ENCODE assay signal across 14 cellular contexts in the genomic region with DNA sequence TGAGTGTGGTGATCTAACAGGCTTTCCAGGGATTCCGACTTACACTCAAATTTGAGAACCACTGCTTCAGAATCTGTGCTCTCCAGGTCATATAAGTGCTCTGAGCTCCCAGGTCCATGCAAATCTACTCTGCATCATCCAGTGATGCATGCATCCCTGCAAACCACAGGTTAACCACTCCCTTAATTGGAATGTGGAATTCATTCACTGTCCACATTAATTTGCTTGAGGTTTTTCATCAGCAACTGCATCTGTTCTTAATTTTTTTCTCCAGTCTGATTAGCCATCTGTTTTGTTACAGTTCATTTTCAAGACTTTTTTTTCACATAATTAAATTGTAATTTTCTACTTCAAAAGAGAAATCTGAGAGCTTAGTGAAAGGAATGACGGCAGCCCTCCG. TPM values are rescaled to one million over a fixed set of nuclear protein-coding genes. Genes with fewer than 3 reads are reported as not detected.
DNase-seq lines count a peak whose midpoint lies in the region; ATAC-seq, FAIRE-seq and TF ChIP-seq lines count a peak whose summit lies in the region.
"Had no signal": no experiment of that assay in that cellular context is flagged by ENCODE, and none has a peak within 500 bp of the region (broad histone marks: within the 10 kb centered on the region; RNA-seq: fewer than 3 reads in every experiment).

No MANE protein-coding gene starts in this region.

- H3K4me3 ChIP-seq in skeletal muscle satellite cell (ENCODE audit: low read length) = no peak overlapping the region
- H3K4me3 ChIP-seq in HepG2 (replicated peaks in 1 of 3; ENCODE audit: insufficient read depth in 1 of 3, low read depth in 2 of 3, low read length in 3 of 3) = no peak overlapping the region
- H3K4me3 ChIP-seq in suprapubic skin = no peak overlapping the region
- H3K4me3 ChIP-seq: spleen had no signal

- H2AFZ ChIP-seq in HepG2 (ENCODE audit: low read length) = no peak overlapping the region

- TF ChIP-seq POLR2A in HepG2 (IDR thresholded peaks at IDR 0.05; ENCODE audit: insufficient read depth in 1 of 2, low read depth in 2 of 2, low read length in 2 of 2) (no peak), suprapubic skin (IDR thresholded peaks at IDR 0.05) (no peak)

- H3K27me3 ChIP-seq in skeletal muscle satellite cell (ENCODE audit: control insufficient read depth, insufficient read depth, low read length) (no peaks in the 10 kb centered on the region), HepG2 (ENCODE audit: control insufficient read depth in 1 of 2, insufficient read depth in 2 of 2, low read length in 2 of 2) (no peaks in the 10 kb centered on the region; a peak in 2 of 5 replicates), suprapubic skin (no peaks in the 10 kb centered on the region)
- H3K27me3 ChIP-seq: spleen had no signal

- no peaks in the 10 kb centered on the region for H3K79me2 ChIP-seq in HepG2 (ENCODE audit: insufficient read depth, low read length)

- no peaks in the 10 kb centered on the region for H4K20me1 ChIP-seq in HepG2 (ENCODE audit: insufficient read depth, low read length)

- ATAC-seq in HepG2 = no peak

- H3K4me1 ChIP-seq in skeletal muscle satellite cell (ENCODE audit: control insufficient read depth, insufficient read depth, low read length) = peaks cover 26% of the 10 kb centered on the region
- peaks cover 34% of the 10 kb centered on the region for H3K4me1 ChIP-seq in HepG2 (ENCODE audit: insufficient read depth, low read length)
- peaks cover 9% of the 10 kb centered on the region for H3K4me1 ChIP-seq in suprapubic skin

- no peak for TF ChIP-seq CTCF in HepG2 (CRISPR knock-in tag; IDR thresholded peaks at IDR 0.05)
- TF ChIP-seq CTCF in suprapubic skin (IDR thresholded peaks at IDR 0.05) = no peak

- CTCF ChIA-PET in HepG2 (lab: Yijun Ruan, JAX; ENCODE audit: low intra/inter-chr PET ratio, low total read pairs) = no interaction called here

- peaks cover 5% of the 10 kb centered on the region for H3K9me3 ChIP-seq in skeletal muscle satellite cell (replicated peaks; ENCODE audit: low read length)
- H3K9me3 ChIP-seq in HepG2 (ENCODE audit: low read length) = no peaks in the 10 kb centered on the region
- no peaks in the 10 kb centered on the region for H3K9me3 ChIP-seq in suprapubic skin

- no TSS peak for BruUV-seq in HepG2 (replicated peaks; lab: Mats Ljungman, UMichigan)

- H3K9ac ChIP-seq in skeletal muscle satellite cell (ENCODE audit: low read depth, low read length) (no peak overlapping the region), HepG2 (ENCODE audit: insufficient read depth, low read depth, low read length) (no peak overlapping the region)

- H3K36me3 ChIP-seq in skeletal muscle satellite cell (ENCODE audit: insufficient read depth, low read length) (no peaks in the 10 kb centered on the region), HepG2 (replicated peaks in 1 of 2; ENCODE audit: control insufficient read depth in 1 of 2, insufficient read depth in 2 of 2, low read length in 2 of 2) (no peaks in the 10 kb centered on the region), suprapubic skin (no peaks in the 10 kb centered on the region)
- H3K36me3 ChIP-seq: spleen had no signal

- TF ChIP-seq RAD21 in HepG2 (CRISPR knock-in tag; IDR thresholded peaks at IDR 0.05) = no peak

- no peak for TF ChIP-seq EP300 in HepG2 (IDR thresholded peaks at IDR 0.05; ENCODE audit: low read depth in 2 of 2, low read length in 2 of 2)
- no peak for TF ChIP-seq EP300 in HepG2 (CRISPR knock-in tag; IDR thresholded peaks at IDR 0.05; ENCODE audit: borderline replicate concordance)
- TF ChIP-seq EP300 in suprapubic skin (IDR thresholded peaks at IDR 0.05) = no peak

- DNase-seq in GM04503 (ENCODE audit: low read depth) (peak; percentile 76), NCI-H526 treated with DMSO at 0.1 percent for 48 hours (lab: John Stamatoyannopoulos, UW) (peak; percentile 69), epithelial cell of prostate (ENCODE audit: low read depth, low spot score) (peak; percentile 55), HepG2 (ENCODE audit: low spot score) (no peak), DMS53 treated with DMSO at 0.1 percent for 48 hours (lab: John Stamatoyannopoulos, UW; ENCODE audit: unreplicated experiment) (no peak), suprapubic skin (ENCODE audit: low spot score in 2 of 2) (no peak)
- DNase-seq: activated CD4-positive, alpha-beta memory T cell treated with anti-CD3 and anti-CD28 coated beads, Interleukin-2, amount 10 ng/mL, durations not matched to agents 7 days and 5 days; activated effector memory CD4-positive, alpha-beta T cell treated with Interleukin-2 at 50 U/mL for 16 hours; Calu3; KBM-7; NCI-H1436 treated with DMSO at 0.1 percent for 48 hours; SHP77; spleen had no signal

- H3K27ac ChIP-seq in epithelial cell of prostate (peak overlapping the region; percentile 73), HepG2 (ENCODE audit: extremely low read length, insufficient read depth, low read length) (no peak overlapping the region), suprapubic skin (no peak overlapping the region)
- H3K27ac ChIP-seq: spleen had no signal

- in situ Hi-C loops in HepG2 (cut with HindIII; ENCODE audit: extremely low pct_ligation_motif_present, low pct_unique_long_range_greater_than_20kb) = no loop called here

- POLR2A ChIA-PET in HepG2 (lab: Yijun Ruan, JAX) = no interaction called here

- no peak for FAIRE-seq in HepG2 (lab: Jason Lieb, UNC)

- 53% methylated on average over 3 of the region's 3 CpGs for WGBS in HepG2 (ENCODE audit: low lambda C conversion rate)
- WGBS in suprapubic skin = 43% methylated on average over 3 of the region's 3 CpGs

- intact Hi-C loops in HepG2 (cut with micrococcal nuclease; ENCODE audit: unreplicated experiment) = loop anchor here (5.0 kb wide), 1 partner anchor 42 kb away; a partner anchor contains a TSS

- H3K4me2 ChIP-seq in skeletal muscle satellite cell (ENCODE audit: low read length) = peak overlapping the region; percentile 16
- H3K4me2 ChIP-seq in HepG2 (ENCODE audit: low read depth, low read length) = no peak overlapping the region

TF ChIP-seq in HepG2, 621 proteins besides CTCF, POLR2A, EP300 and RAD21:
- TF ChIP-seq, protein P1, sequence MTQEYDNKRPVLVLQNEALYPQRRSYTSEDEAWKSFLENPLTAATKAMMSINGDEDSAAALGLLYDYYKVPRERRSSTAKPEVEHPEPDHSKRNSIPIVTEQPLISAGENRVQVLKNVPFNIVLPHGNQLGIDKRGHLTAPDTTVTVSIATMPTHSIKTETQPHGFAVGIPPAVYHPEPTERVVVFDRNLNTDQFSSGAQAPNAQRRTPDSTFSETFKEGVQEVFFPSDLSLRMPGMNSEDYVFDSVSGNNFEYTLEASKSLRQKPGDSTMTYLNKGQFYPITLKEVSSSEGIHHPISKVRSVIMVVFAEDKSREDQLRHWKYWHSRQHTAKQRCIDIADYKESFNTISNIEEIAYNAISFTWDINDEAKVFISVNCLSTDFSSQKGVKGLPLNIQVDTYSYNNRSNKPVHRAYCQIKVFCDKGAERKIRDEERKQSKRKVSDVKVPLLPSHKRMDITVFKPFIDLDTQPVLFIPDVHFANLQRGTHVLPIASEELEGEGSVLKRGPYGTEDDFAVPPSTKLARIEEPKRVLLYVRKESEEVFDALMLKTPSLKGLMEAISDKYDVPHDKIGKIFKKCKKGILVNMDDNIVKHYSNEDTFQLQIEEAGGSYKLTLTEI (CRISPR knock-in tag; conservative IDR thresholded peaks at IDR 0.05) = no peak
- TF ChIP-seq PAWR (CRISPR knock-in tag; IDR thresholded peaks at IDR 0.05; ENCODE audit: borderline replicate concordance) (no peak), TRIM24 (CRISPR knock-in tag; IDR thresholded peaks at IDR 0.05) (no peak), ATAD3A (CRISPR knock-in tag; IDR thresholded peaks at IDR 0.05) (no peak), NR2C2 (CRISPR knock-in tag; IDR thresholded peaks at IDR 0.05; ENCODE audit: borderline replicate concordance) (no peak)
- TF ChIP-seq, protein P2, sequence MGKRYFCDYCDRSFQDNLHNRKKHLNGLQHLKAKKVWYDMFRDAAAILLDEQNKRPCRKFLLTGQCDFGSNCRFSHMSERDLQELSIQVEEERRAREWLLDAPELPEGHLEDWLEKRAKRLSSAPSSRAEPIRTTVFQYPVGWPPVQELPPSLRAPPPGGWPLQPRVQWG (CRISPR knock-in tag; IDR thresholded peaks at IDR 0.05; ENCODE audit: borderline replicate concordance, low read depth) = no peak
- TF ChIP-seq, protein P3, sequence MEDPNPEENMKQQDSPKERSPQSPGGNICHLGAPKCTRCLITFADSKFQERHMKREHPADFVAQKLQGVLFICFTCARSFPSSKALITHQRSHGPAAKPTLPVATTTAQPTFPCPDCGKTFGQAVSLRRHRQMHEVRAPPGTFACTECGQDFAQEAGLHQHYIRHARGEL (CRISPR knock-in tag; IDR thresholded peaks at IDR 0.05) = no peak

RNA-seq across cellular contexts. Expression of a gene that starts 43.4 kb away (rescaled TPM):
- 6.3 and 7.6 TPM in 2 replicates for total RNA-seq in skeletal muscle satellite cell (2012; rRNA removed)
- total RNA-seq in HepG2 (2016; rRNA removed; fragmentation: Illumina TruSeq; extraction: Trizol) (2.3 and 2.9 TPM in 2 replicates), suprapubic skin (10 to 100 TPM in 2 of 4 donors, 1 to 10 TPM in 2; 2.1 to 10.4 (median 7.2) TPM)
- 2.3 and 2.7 TPM in 2 replicates for total RNA-seq in HepG2 (2016; cell fraction: cytosol; rRNA removed; fragmentation: Illumina TruSeq; extraction: Trizol; ENCODE audit: low read depth)
- 2.0 and 2.8 TPM in 2 replicates for total RNA-seq in HepG2 (2016; cell fraction: insoluble cytoplasmic fraction; rRNA removed; fragmentation: Illumina TruSeq; extraction: Trizol)
- total RNA-seq in HepG2 (2016; cell fraction: membrane; rRNA removed; fragmentation: Illumina TruSeq; extraction: Trizol) = 4.4 and 4.7 TPM in 2 replicates
- 5.1 and 7.2 TPM in 2 replicates for total RNA-seq in HepG2 (2016; cell fraction: nucleus; rRNA removed; fragmentation: Illumina TruSeq; extraction: Trizol)
- polyA plus RNA-seq in HepG2 (2011; rRNA removed) = 3.5 and 3.6 TPM in 2 replicates
- polyA plus RNA-seq in HepG2 (2011; cell fraction: cytosol; rRNA removed) = 1.6 and 2.1 TPM in 2 replicates
- 7.0 TPM in 2 replicates for polyA plus RNA-seq in HepG2 (2011; cell fraction: nucleus; rRNA removed)
- 5.6 and 6.5 TPM in 2 replicates for polyA plus RNA-seq in HepG2 (2012)
- 6.3 and 6.8 TPM in 2 replicates for polyA plus RNA-seq in HepG2 (2016; cell fraction: cytosol; fragmentation: Illumina TruSeq; extraction: Trizol; ENCODE audit: low read depth)
- 7.0 and 10.5 TPM in 2 replicates for polyA plus RNA-seq in HepG2 (2016; cell fraction: insoluble cytoplasmic fraction; fragmentation: Illumina TruSeq; extraction: Trizol; ENCODE audit: low read depth)
- 9.8 and 10.5 TPM in 2 replicates for polyA plus RNA-seq in HepG2 (2016; cell fraction: membrane; fragmentation: Illumina TruSeq; extraction: Trizol; ENCODE audit: low read depth)
- polyA plus RNA-seq in HepG2 (2016; cell fraction: nucleus; fragmentation: Illumina TruSeq; extraction: Trizol; ENCODE audit: insufficient read depth, low read depth) = 11.7 and 11.9 TPM in 2 replicates
- polyA minus RNA-seq in HepG2 (2011; rRNA and poly(A)+ RNA removed; ENCODE audit: low replicate concordance) = 5.5 TPM in 1 of 2 replicates, not detected in the other
- polyA minus RNA-seq in HepG2 (2011; cell fraction: cytosol; rRNA and poly(A)+ RNA removed) = 4.6 and 4.9 TPM in 2 replicates
- 8.0 and 9.7 TPM in 2 replicates for polyA minus RNA-seq in HepG2 (2011; cell fraction: nucleus; rRNA and poly(A)+ RNA removed)

Comparison
In these comparisons a context has a peak if more than half of its experiments do, and no peak if none do; other contexts are left out.
1. DNase-seq: peak in GM04503 (single experiment), NCI-H526 treated with DMSO at 0.1 percent for 48 hours (single experiment) and epithelial cell of prostate (single experiment); none in HepG2 (single experiment), DMS53 treated with DMSO at 0.1 percent for 48 hours (single experiment) and suprapubic skin (0 of 2).